In genomic region chr6:82906951-82907350, GRCh38 we compare ENCODE assay signal across 15 cellular contexts.
DNase-seq lines count a peak whose midpoint lies in the region; ATAC-seq and TF ChIP-seq lines count a peak whose summit lies in the region.
"Had no signal": no experiment of that assay in that cellular context is flagged by ENCODE, and none has a peak within 500 bp of the region (broad histone marks: within the 10 kb centered on the region; RNA-seq: fewer than 3 reads in every experiment).

No MANE protein-coding gene starts in this region.

- DNase-seq in H4 (ENCODE audit: low spot score) (peak; percentile 82), SJCRH30 (peak; percentile 60 to 82), fibroblast of pulmonary artery (ENCODE audit: low read depth) (peak; percentile 64), osteocyte (ENCODE audit: extremely low spot score, unreplicated experiment) (no peak), CD14-positive monocyte (ENCODE audit: low spot score) (no peak), COLO668 (lab: John Stamatoyannopoulos, UW; ENCODE audit: unreplicated experiment) (no peak)
- no peak for DNase-seq in activated CD4-positive, alpha-beta T cell treated with anti-CD3 and anti-CD28 coated beads for 36 hours
- DNase-seq: activated T-cell treated with anti-CD3 and anti-CD28 coated beads, Interleukin-2, amount 50 U/mL, for 4 hours; KG1; left ventricle myocardium inferior; NCI-H446 treated with DMSO at 0.1 percent for 48 hours; Right ventricle myocardium superior had no signal

- H3K36me3 ChIP-seq in SJCRH30 = no peaks in the 10 kb centered on the region
- H3K36me3 ChIP-seq: left ventricle myocardium inferior, thoracic aorta had no signal

- no peaks in the 10 kb centered on the region for H3K27me3 ChIP-seq in SJCRH30

- H3K9me3 Mint-ChIP-seq in osteocyte (ENCODE audit: unreplicated experiment) = no peaks in the 10 kb centered on the region
- no peaks in the 10 kb centered on the region for H3K9me3 Mint-ChIP-seq in CD14-positive monocyte
- H3K9me3 Mint-ChIP-seq in activated CD4-positive, alpha-beta T cell treated with anti-CD3 and anti-CD28 coated beads for 36 hours (ENCODE audit: low read depth) = no peaks in the 10 kb centered on the region
- H3K9me3 Mint-ChIP-seq: activated T-cell treated with anti-CD3 and anti-CD28 coated beads, Interleukin-2, amount 50 U/mL, for 4 hours; WTC11 had no signal

- H3K9me3 ChIP-seq in SJCRH30 (replicated peaks) = no peaks in the 10 kb centered on the region
- H3K9me3 ChIP-seq: left ventricle myocardium inferior, thoracic aorta had no signal

- no peak for ATAC-seq in activated CD4-positive, alpha-beta T cell treated with anti-CD3 and anti-CD28 coated beads for 36 hours
- ATAC-seq in HG03159 (IDR thresholded peaks at IDR 0.05; ENCODE audit: unreplicated experiment) = no peak
- ATAC-seq: activated T-cell treated with anti-CD3 and anti-CD28 coated beads, Interleukin-2, amount 50 U/mL, for 4 hours; WTC11 had no signal

- CTCF ChIA-PET in activated CD4-positive, alpha-beta T cell treated with anti-CD3 and anti-CD28 coated beads for 36 hours (lab: Charles Lee) = no interaction called here

- H3K36me3 Mint-ChIP-seq in osteocyte (ENCODE audit: unreplicated experiment) (peaks cover under 1% of the 10 kb centered on the region), CD14-positive monocyte (no peaks in the 10 kb centered on the region)
- H3K36me3 Mint-ChIP-seq in activated CD4-positive, alpha-beta T cell treated with anti-CD3 and anti-CD28 coated beads for 36 hours (ENCODE audit: low read depth) = no peaks in the 10 kb centered on the region
- H3K36me3 Mint-ChIP-seq: WTC11 had no signal

- H3K4me3 Mint-ChIP-seq in osteocyte (ENCODE audit: unreplicated experiment) = no peak overlapping the region
- H3K4me3 Mint-ChIP-seq in CD14-positive monocyte = no peak overlapping the region
- H3K4me3 Mint-ChIP-seq in activated CD4-positive, alpha-beta T cell treated with anti-CD3 and anti-CD28 coated beads for 36 hours = no peak overlapping the region
- H3K4me3 Mint-ChIP-seq: activated T-cell treated with anti-CD3 and anti-CD28 coated beads, Interleukin-2, amount 50 U/mL, for 4 hours; WTC11 had no signal

- POLR2A ChIA-PET in activated CD4-positive, alpha-beta T cell treated with anti-CD3 and anti-CD28 coated beads for 36 hours (lab: Charles Lee) = no interaction called here

- TF ChIP-seq CTCF in fibroblast of pulmonary artery (IDR thresholded peaks at IDR 0.05; ENCODE audit: low read length, missing control alignments) (no peak), osteocyte (IDR thresholded peaks at IDR 0.05) (no peak), CD14-positive monocyte (IDR thresholded peaks at IDR 0.05) (no peak)

- intact Hi-C loops in CD14-positive monocyte (cut with micrococcal nuclease) = no loop called here
- intact Hi-C loops in activated CD4-positive, alpha-beta T cell treated with anti-CD3 and anti-CD28 coated beads for 36 hours (cut with DNase I, micrococcal nuclease) = loop anchor here in 1 of 2 experiments (5.0 kb wide), 1 partner anchor 95 kb away; no protein-coding TSS in a partner anchor

- H3K4me3 ChIP-seq in SJCRH30 = no peak overlapping the region
- H3K4me3 ChIP-seq in fibroblast of pulmonary artery (replicated peaks; ENCODE audit: low read depth, low read length) = no peak overlapping the region
- H3K4me3 ChIP-seq: left ventricle myocardium inferior, thoracic aorta had no signal

- peak overlapping the region; percentile 47 for H3K27ac ChIP-seq in SJCRH30
- H3K27ac ChIP-seq: left ventricle myocardium inferior, thoracic aorta had no signal

- H3K4me1 ChIP-seq in SJCRH30 = peaks cover 56% of the 10 kb centered on the region

- no peaks in the 10 kb centered on the region for H3K27me3 Mint-ChIP-seq in osteocyte (ENCODE audit: unreplicated experiment)
- H3K27me3 Mint-ChIP-seq in CD14-positive monocyte (ENCODE audit: low read depth in 3 of 3) = no peaks in the 10 kb centered on the region
- no peaks in the 10 kb centered on the region for H3K27me3 Mint-ChIP-seq in activated CD4-positive, alpha-beta T cell treated with anti-CD3 and anti-CD28 coated beads for 36 hours

- H3K27ac Mint-ChIP-seq in osteocyte (ENCODE audit: unreplicated experiment) = peak overlapping the region; percentile 33
- H3K27ac Mint-ChIP-seq in CD14-positive monocyte = no peak overlapping the region
- H3K27ac Mint-ChIP-seq in activated CD4-positive, alpha-beta T cell treated with anti-CD3 and anti-CD28 coated beads for 36 hours = no peak overlapping the region

- H3K4me1 Mint-ChIP-seq in osteocyte (ENCODE audit: unreplicated experiment) = peaks cover 51% of the 10 kb centered on the region
- H3K4me1 Mint-ChIP-seq in CD14-positive monocyte = no peaks in the 10 kb centered on the region
- no peaks in the 10 kb centered on the region for H3K4me1 Mint-ChIP-seq in activated CD4-positive, alpha-beta T cell treated with anti-CD3 and anti-CD28 coated beads for 36 hours

Comparison
In these comparisons a context has a peak if more than half of its experiments do, and no peak if none do; other contexts are left out.
1. DNase-seq: peak in H4 (single experiment), SJCRH30 (2 of 2) and fibroblast of pulmonary artery (single experiment); none in osteocyte (single experiment), CD14-positive monocyte (single experiment), COLO668 (single experiment) and activated CD4-positive, alpha-beta T cell treated with anti-CD3 and anti-CD28 coated beads for 36 hours (single experiment).